In the genomic region with DNA sequence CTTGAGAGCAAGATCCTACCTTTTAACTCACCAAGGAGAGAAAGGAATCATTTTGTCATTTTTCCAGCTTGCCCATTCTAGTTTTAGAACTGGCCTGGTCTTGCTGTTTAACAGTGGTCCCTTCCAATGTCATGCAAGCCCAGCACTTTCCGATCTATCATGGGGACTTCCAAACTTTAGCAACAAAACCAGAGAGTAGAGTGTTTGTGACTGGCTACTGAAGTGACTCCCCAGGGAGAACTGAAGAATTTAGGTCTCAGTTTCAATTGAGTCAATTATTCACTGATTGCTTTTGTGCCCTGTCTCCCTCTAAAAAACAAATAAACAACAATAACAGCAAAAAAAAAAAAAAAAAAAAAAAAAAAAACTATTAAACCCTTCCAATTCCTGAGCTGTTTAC, we compare ENCODE assay signal across 16 cellular contexts.
"Had no signal": no experiment of that assay in that cellular context is flagged by ENCODE, and none has a peak within 500 bp of the region (broad histone marks: within the 10 kb centered on the region; RNA-seq: fewer than 3 reads in every experiment).

No MANE protein-coding gene starts in this region.

- H3K4me3 ChIP-seq: cardiac muscle cell, esophagus muscularis mucosa, heart right ventricle had no signal

- ATAC-seq: heart right ventricle had no signal

- H3K36me3 ChIP-seq: cardiac muscle cell, esophagus muscularis mucosa, heart right ventricle, WERI-Rb-1 had no signal

- FAIRE-seq: endothelial cell of umbilical vein had no signal

- H3K27ac Mint-ChIP-seq: activated naive CD8-positive, alpha-beta T cell treated with anti-CD3 and anti-CD28 coated beads for 36 hours; activated T-helper 1 cell treated with anti-CD3 and anti-CD28 coated beads, Interleukin-12 subunit alpha, Interleukin-12 subunit beta, Interleukin-2, Interleukin-4 antibody, amounts not matched to agents 30 ng/mL and 10 ng/mL and 1 ng/mL, durations not matched to agents 14 hours and 24 hours and 36 hours; dendritic cell treated with granulocyte-macrophage colony-stimulating factor and Interleukin-4, amounts not matched to agents 40 ng/mL and 50 ng/mL, for 4 days; memory B cell; progenitor cell of endocrine pancreas had no signal

- H3K36me3 Mint-ChIP-seq: activated naive CD8-positive, alpha-beta T cell treated with anti-CD3 and anti-CD28 coated beads for 36 hours; memory B cell had no signal

- H3K27me3 Mint-ChIP-seq: dendritic cell treated with granulocyte-macrophage colony-stimulating factor and Interleukin-4, amounts not matched to agents 40 ng/mL and 50 ng/mL, for 4 days; progenitor cell of endocrine pancreas had no signal

- DNase-seq: activated CD4-positive, alpha-beta T cell treated with anti-CD3 and anti-CD28 coated beads, Interleukin-2, amount 50 U/mL, for 48 hours; activated naive CD8-positive, alpha-beta T cell treated with anti-CD3 and anti-CD28 coated beads for 36 hours; amygdala; effector memory CD4-positive, alpha-beta T cell; heart right ventricle; stimulated activated CD8-positive, alpha-beta memory T cell treated with anti-CD3 and anti-CD28 coated beads, Interleukin-4, amount 100 ng/mL, for 48 hours; stimulated activated naive CD4-positive, alpha-beta T cell; WERI-Rb-1 had no signal

- H3K27ac ChIP-seq: cardiac muscle cell, esophagus muscularis mucosa, heart right ventricle, WERI-Rb-1 had no signal

- H3K4me1 ChIP-seq: esophagus muscularis mucosa, heart right ventricle had no signal

- H3K4me3 Mint-ChIP-seq: activated naive CD8-positive, alpha-beta T cell treated with anti-CD3 and anti-CD28 coated beads for 36 hours; activated T-helper 1 cell treated with anti-CD3 and anti-CD28 coated beads, Interleukin-12 subunit alpha, Interleukin-12 subunit beta, Interleukin-2, Interleukin-4 antibody, amounts not matched to agents 30 ng/mL and 10 ng/mL and 1 ng/mL, durations not matched to agents 14 hours and 24 hours and 36 hours; dendritic cell treated with granulocyte-macrophage colony-stimulating factor and Interleukin-4, amounts not matched to agents 40 ng/mL and 50 ng/mL, for 4 days; memory B cell; neural crest cell had no signal

- H3K4me1 Mint-ChIP-seq: activated naive CD8-positive, alpha-beta T cell treated with anti-CD3 and anti-CD28 coated beads for 36 hours; memory B cell; neural crest cell had no signal

- H3K27me3 ChIP-seq: cardiac muscle cell had no signal

- H3K9me3 Mint-ChIP-seq: activated naive CD8-positive, alpha-beta T cell treated with anti-CD3 and anti-CD28 coated beads for 36 hours had no signal
